ENCODE assay signal across 22 cellular contexts in genomic region chr5:179374506-179375235, GRCh38. TPM values are rescaled to one million over a fixed set of nuclear protein-coding genes. Genes with fewer than 3 reads are reported as not detected.
"Had no signal": no experiment of that assay in that cellular context is flagged by ENCODE, and none has a peak within 500 bp of the region (broad histone marks: within the 10 kb centered on the region; RNA-seq: fewer than 3 reads in every experiment).

No MANE protein-coding gene starts in this region.

- H3K4me1 Mint-ChIP-seq: activated B cell treated with CpG ODN at 0.5 μM for 24 hours, immature natural killer cell had no signal

- H3K27ac Mint-ChIP-seq: activated B cell treated with CpG ODN at 0.5 μM for 24 hours; activated CD8-positive, alpha-beta T cell treated with anti-CD3 and anti-CD28 coated beads for 36 hours; activated naive CD8-positive, alpha-beta T cell; immature natural killer cell; T-helper 17 cell had no signal

- H3K36me3 Mint-ChIP-seq: activated naive CD8-positive, alpha-beta T cell; immature natural killer cell; naive B cell had no signal

- H3K9me3 ChIP-seq: gastrocnemius medialis, heart left ventricle, stomach, thoracic aorta, uterus had no signal

- H3K9me3 Mint-ChIP-seq: activated B cell treated with CpG ODN at 0.5 μM for 24 hours; activated CD8-positive, alpha-beta T cell treated with anti-CD3 and anti-CD28 coated beads for 36 hours; immature natural killer cell; naive B cell had no signal

- ATAC-seq: activated CD8-positive, alpha-beta T cell treated with anti-CD3 and anti-CD28 coated beads for 36 hours; gastrocnemius medialis; heart left ventricle; left cardiac atrium; T-helper 17 cell had no signal

- DNase-seq: activated B cell treated with CpG ODN at 0.5 μM for 24 hours; activated CD4-positive, alpha-beta T cell treated with anti-CD3 and anti-CD28 coated beads for 48 hours; activated CD8-positive, alpha-beta T cell treated with anti-CD3 and anti-CD28 coated beads for 36 hours; activated gamma-delta T cell treated with Interleukin-2 at 50 U/mL for 16 hours; activated T-cell treated with anti-CD3 and anti-CD28 coated beads, Interleukin-2, amount 50 U/mL, for 48 hours; dermis blood vessel endothelial cell; erythroblast; gastrocnemius medialis; immature natural killer cell; left cardiac atrium; naive B cell; occipital lobe; stimulated activated CD4-positive, alpha-beta T cell treated with anti-CD3 and anti-CD28 coated beads, Interleukin-12 subunit alpha, Interleukin-12 subunit beta, amount 100 ng/mL, for 4 hours; stimulated activated CD4-positive, alpha-beta T cell treated with anti-CD3 and anti-CD28 coated beads, Interleukin-2, amount 100 ng/mL, for 24 hours; stomach; T-helper 17 cell; uterus had no signal

- H3K4me3 ChIP-seq: gastrocnemius medialis, heart left ventricle, lung, stomach, thoracic aorta, uterus had no signal

- H3K36me3 ChIP-seq: gastrocnemius medialis, heart left ventricle, stomach, thoracic aorta, uterus had no signal

- H3K4me3 Mint-ChIP-seq: activated B cell treated with CpG ODN at 0.5 μM for 24 hours; activated CD8-positive, alpha-beta T cell treated with anti-CD3 and anti-CD28 coated beads for 36 hours; activated naive CD8-positive, alpha-beta T cell; immature natural killer cell; T-helper 17 cell had no signal

- H3K27ac ChIP-seq: gastrocnemius medialis, heart left ventricle, stomach, thoracic aorta, uterus had no signal

- H3K27me3 Mint-ChIP-seq: activated B cell treated with CpG ODN at 0.5 μM for 24 hours; activated CD8-positive, alpha-beta T cell treated with anti-CD3 and anti-CD28 coated beads for 36 hours; activated naive CD8-positive, alpha-beta T cell had no signal

- H3K27me3 ChIP-seq: gastrocnemius medialis, heart left ventricle, stomach, uterus had no signal

- H3K4me1 ChIP-seq: gastrocnemius medialis, heart left ventricle, stomach, uterus had no signal

RNA-seq across cellular contexts. Expression of gene ADAMTS2, which starts 29.4 kb away (rescaled TPM):
- total RNA-seq: activated B cell treated with CpG ODN at 0.5 μM for 24 hours; activated CD8-positive, alpha-beta T cell treated with anti-CD3 and anti-CD28 coated beads for 36 hours; pulmonary artery endothelial cell; T-helper 17 cell had no signal
